Comparison of ENCODE assay signal across 29 cellular contexts in genomic region chr19:5211217-5211822, GRCh38.
"Had no signal": no experiment of that assay in that cellular context is flagged by ENCODE, and none has a peak within 500 bp of the region (broad histone marks: within the 10 kb centered on the region; RNA-seq: fewer than 3 reads in every experiment).

No MANE protein-coding gene starts in this region.

- DNase-seq: activated CD4-positive, alpha-beta memory T cell treated with anti-CD3 and anti-CD28 coated beads for 36 hours; activated CD4-positive, alpha-beta T cell treated with anti-CD3 and anti-CD28 coated beads for 36 hours; activated CD4-positive, alpha-beta T cell treated with anti-CD3 and anti-CD28 coated beads, Interleukin-2, amount 10 ng/mL, durations not matched to agents 24 days and 14 days; activated CD4-positive, CD25-positive, alpha-beta regulatory T cell; activated CD4-positive, CD25-positive, alpha-beta regulatory T cell treated with anti-CD3 and anti-CD28 coated beads, Interleukin-2, amount 50 U/mL, for 72 hours; activated CD8-positive, alpha-beta memory T cell treated with anti-CD3 and anti-CD28 coated beads, Interleukin-2, amount 10 ng/mL, durations not matched to agents 7 days and 5 days; activated CD8-positive, alpha-beta memory T cell treated with anti-CD3 and anti-CD28 coated beads, Interleukin-2, amount 50 U/mL, for 4 hours; activated CD8-positive, alpha-beta T cell treated with anti-CD3 and anti-CD28 coated beads, Interleukin-2, amount 10 ng/mL, durations not matched to agents 7 days and 5 days; activated gamma-delta T cell; activated naive CD4-positive, alpha-beta T cell; activated naive CD4-positive, alpha-beta T cell treated with anti-CD3 and anti-CD28 coated beads, Interleukin-2, amount 10 ng/mL, durations not matched to agents 7 days and 5 days; activated naive CD8-positive, alpha-beta T cell treated with anti-CD3 and anti-CD28 coated beads, Interleukin-2, amount 10 ng/mL, durations not matched to agents 7 days and 5 days; activated T-cell treated with anti-CD3 and anti-CD28 coated beads, Interleukin-2, amount 50 U/mL, for 24 hours; activated T-cell treated with anti-CD3 and anti-CD28 coated beads, Interleukin-2, amount 50 U/mL, for 72 hours; cortex of kidney; dermis blood vessel endothelial cell; effector CD4-positive, alpha-beta T cell; effector memory CD8-positive, alpha-beta T cell; esophagus squamous epithelium; heart right ventricle; T-helper 2 cell had no signal

- H3K9me3 Mint-ChIP-seq: activated CD4-positive, alpha-beta memory T cell treated with anti-CD3 and anti-CD28 coated beads for 36 hours; activated T-cell treated with anti-CD3 and anti-CD28 coated beads, Interleukin-2, amount 50 U/mL, for 24 hours had no signal

- ATAC-seq: activated CD4-positive, alpha-beta T cell treated with anti-CD3 and anti-CD28 coated beads for 36 hours; activated CD8-positive, alpha-beta memory T cell treated with anti-CD3 and anti-CD28 coated beads, Interleukin-2, amount 10 ng/mL, durations not matched to agents 7 days and 5 days; activated CD8-positive, alpha-beta T cell treated with anti-CD3 and anti-CD28 coated beads, Interleukin-2, amount 10 ng/mL, durations not matched to agents 7 days and 5 days; activated naive CD4-positive, alpha-beta T cell treated with anti-CD3 and anti-CD28 coated beads, Interleukin-2, amount 50 U/mL, for 72 hours; activated T-cell treated with anti-CD3 and anti-CD28 coated beads, Interleukin-2, amount 50 U/mL, for 72 hours; effector memory CD8-positive, alpha-beta T cell; heart right ventricle had no signal

- H3K4me3 Mint-ChIP-seq: activated CD4-positive, alpha-beta memory T cell treated with anti-CD3 and anti-CD28 coated beads for 36 hours; activated CD4-positive, alpha-beta T cell treated with anti-CD3 and anti-CD28 coated beads for 36 hours; activated CD4-positive, alpha-beta T cell treated with anti-CD3 and anti-CD28 coated beads, Interleukin-2, amount 10 ng/mL, durations not matched to agents 24 days and 14 days; activated CD8-positive, alpha-beta memory T cell treated with anti-CD3 and anti-CD28 coated beads, Interleukin-2, amount 10 ng/mL, durations not matched to agents 7 days and 5 days; activated CD8-positive, alpha-beta T cell treated with anti-CD3 and anti-CD28 coated beads, Interleukin-2, amount 10 ng/mL, durations not matched to agents 7 days and 5 days; activated naive CD4-positive, alpha-beta T cell treated with anti-CD3 and anti-CD28 coated beads, Interleukin-2, amount 10 ng/mL, durations not matched to agents 7 days and 5 days; activated naive CD8-positive, alpha-beta T cell treated with anti-CD3 and anti-CD28 coated beads, Interleukin-2, amount 10 ng/mL, durations not matched to agents 7 days and 5 days; activated T-cell treated with anti-CD3 and anti-CD28 coated beads, Interleukin-2, amount 50 U/mL, for 24 hours; activated T-cell treated with anti-CD3 and anti-CD28 coated beads, Interleukin-2, amount 50 U/mL, for 72 hours; brain; effector memory CD8-positive, alpha-beta T cell had no signal

- H3K27me3 Mint-ChIP-seq: activated CD4-positive, alpha-beta memory T cell treated with anti-CD3 and anti-CD28 coated beads for 36 hours; activated CD4-positive, alpha-beta T cell treated with anti-CD3 and anti-CD28 coated beads for 36 hours; activated CD4-positive, alpha-beta T cell treated with anti-CD3 and anti-CD28 coated beads, Interleukin-2, amount 10 ng/mL, durations not matched to agents 24 days and 14 days; activated CD8-positive, alpha-beta memory T cell treated with anti-CD3 and anti-CD28 coated beads, Interleukin-2, amount 10 ng/mL, durations not matched to agents 7 days and 5 days; activated naive CD4-positive, alpha-beta T cell treated with anti-CD3 and anti-CD28 coated beads, Interleukin-2, amount 10 ng/mL, durations not matched to agents 7 days and 5 days; activated naive CD8-positive, alpha-beta T cell treated with anti-CD3 and anti-CD28 coated beads, Interleukin-2, amount 10 ng/mL, durations not matched to agents 7 days and 5 days; activated T-cell treated with anti-CD3 and anti-CD28 coated beads, Interleukin-2, amount 50 U/mL, for 24 hours; brain had no signal

- H3K4me1 Mint-ChIP-seq: activated CD4-positive, alpha-beta T cell treated with anti-CD3 and anti-CD28 coated beads, Interleukin-2, amount 10 ng/mL, durations not matched to agents 24 days and 14 days; activated naive CD4-positive, alpha-beta T cell treated with anti-CD3 and anti-CD28 coated beads, Interleukin-2, amount 10 ng/mL, durations not matched to agents 7 days and 5 days; brain had no signal

- FAIRE-seq: colon, endothelial cell of umbilical vein, frontal cortex had no signal

- H3K4me1 ChIP-seq: breast epithelium, esophagus squamous epithelium, heart right ventricle had no signal

- H3K27ac ChIP-seq: ascending aorta, breast epithelium, epithelial cell of prostate, esophagus squamous epithelium, heart right ventricle had no signal

- H3K36me3 Mint-ChIP-seq: activated CD4-positive, alpha-beta memory T cell treated with anti-CD3 and anti-CD28 coated beads for 36 hours; activated CD8-positive, alpha-beta memory T cell treated with anti-CD3 and anti-CD28 coated beads, Interleukin-2, amount 10 ng/mL, durations not matched to agents 7 days and 5 days; activated naive CD4-positive, alpha-beta T cell treated with anti-CD3 and anti-CD28 coated beads, Interleukin-2, amount 10 ng/mL, durations not matched to agents 7 days and 5 days; activated naive CD8-positive, alpha-beta T cell treated with anti-CD3 and anti-CD28 coated beads, Interleukin-2, amount 10 ng/mL, durations not matched to agents 7 days and 5 days; brain had no signal

- H3K27ac Mint-ChIP-seq: activated CD4-positive, alpha-beta memory T cell treated with anti-CD3 and anti-CD28 coated beads for 36 hours; activated CD4-positive, alpha-beta T cell treated with anti-CD3 and anti-CD28 coated beads for 36 hours; activated CD4-positive, alpha-beta T cell treated with anti-CD3 and anti-CD28 coated beads, Interleukin-2, amount 10 ng/mL, durations not matched to agents 24 days and 14 days; activated CD8-positive, alpha-beta memory T cell treated with anti-CD3 and anti-CD28 coated beads, Interleukin-2, amount 10 ng/mL, durations not matched to agents 7 days and 5 days; activated CD8-positive, alpha-beta T cell treated with anti-CD3 and anti-CD28 coated beads, Interleukin-2, amount 10 ng/mL, durations not matched to agents 7 days and 5 days; activated naive CD4-positive, alpha-beta T cell treated with anti-CD3 and anti-CD28 coated beads, Interleukin-2, amount 10 ng/mL, durations not matched to agents 7 days and 5 days; activated naive CD4-positive, alpha-beta T cell treated with anti-CD3 and anti-CD28 coated beads, Interleukin-2, amount 50 U/mL, for 72 hours; activated naive CD8-positive, alpha-beta T cell treated with anti-CD3 and anti-CD28 coated beads, Interleukin-2, amount 10 ng/mL, durations not matched to agents 7 days and 5 days; activated T-cell treated with anti-CD3 and anti-CD28 coated beads, Interleukin-2, amount 50 U/mL, for 24 hours; activated T-cell treated with anti-CD3 and anti-CD28 coated beads, Interleukin-2, amount 50 U/mL, for 72 hours; brain; effector memory CD8-positive, alpha-beta T cell had no signal

- H3K9me3 ChIP-seq: ascending aorta, breast epithelium, esophagus squamous epithelium had no signal

- H3K4me3 ChIP-seq: ascending aorta, breast epithelium, esophagus squamous epithelium, heart right ventricle had no signal

- H3K27me3 ChIP-seq: ascending aorta, breast epithelium, esophagus squamous epithelium, heart right ventricle had no signal
